Comparison of ENCODE assay signal across 1 cellular context in the genomic region with DNA sequence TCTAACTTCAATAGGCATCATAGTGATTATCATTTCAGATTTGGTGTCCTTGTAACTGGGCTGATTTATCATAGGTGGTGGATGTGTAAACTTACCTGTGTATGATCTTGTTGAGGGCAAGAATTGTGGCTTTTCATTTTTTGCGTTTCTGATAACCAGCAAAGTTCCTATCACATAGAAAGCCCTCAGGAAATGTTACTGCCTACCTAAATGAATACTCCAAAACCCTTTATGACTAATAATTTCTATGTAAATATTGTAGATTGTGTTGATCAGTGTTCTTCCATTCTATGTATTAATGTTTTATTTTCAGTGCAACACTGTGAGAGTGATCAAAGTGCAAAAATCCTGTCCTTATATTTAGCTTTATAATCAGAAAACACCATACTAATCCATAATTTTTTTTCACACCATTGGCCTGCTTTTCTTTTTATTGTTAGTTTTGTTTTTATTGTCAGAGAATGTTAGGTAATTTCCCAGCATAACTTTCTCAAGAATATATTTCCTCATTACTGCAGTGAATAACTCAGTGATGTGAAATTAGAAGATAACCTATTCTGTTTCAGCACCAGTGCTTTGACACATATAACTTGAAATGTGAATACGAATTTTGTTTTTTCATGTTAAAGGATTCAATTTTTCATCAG.
TF ChIP-seq lines count a peak whose summit lies in the region.

No MANE protein-coding gene starts in this region.

TF ChIP-seq in GM12878, 131 proteins besides CTCF, POLR2A, EP300 and RAD21 (continued from another document and continues in another):
- TF ChIP-seq, protein P1, sequence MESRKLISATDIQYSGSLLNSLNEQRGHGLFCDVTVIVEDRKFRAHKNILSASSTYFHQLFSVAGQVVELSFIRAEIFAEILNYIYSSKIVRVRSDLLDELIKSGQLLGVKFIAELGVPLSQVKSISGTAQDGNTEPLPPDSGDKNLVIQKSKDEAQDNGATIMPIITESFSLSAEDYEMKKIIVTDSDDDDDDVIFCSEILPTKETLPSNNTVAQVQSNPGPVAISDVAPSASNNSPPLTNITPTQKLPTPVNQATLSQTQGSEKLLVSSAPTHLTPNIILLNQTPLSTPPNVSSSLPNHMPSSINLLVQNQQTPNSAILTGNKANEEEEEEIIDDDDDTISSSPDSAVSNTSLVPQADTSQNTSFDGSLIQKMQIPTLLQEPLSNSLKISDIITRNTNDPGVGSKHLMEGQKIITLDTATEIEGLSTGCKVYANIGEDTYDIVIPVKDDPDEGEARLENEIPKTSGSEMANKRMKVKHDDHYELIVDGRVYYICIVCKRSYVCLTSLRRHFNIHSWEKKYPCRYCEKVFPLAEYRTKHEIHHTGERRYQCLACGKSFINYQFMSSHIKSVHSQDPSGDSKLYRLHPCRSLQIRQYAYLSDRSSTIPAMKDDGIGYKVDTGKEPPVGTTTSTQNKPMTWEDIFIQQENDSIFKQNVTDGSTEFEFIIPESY (IDR thresholded peaks at IDR 0.05) = no peak
- TF ChIP-seq SREBF1 (IDR thresholded peaks at IDR 0.05; ENCODE audit: low read length) = no peak
- no peak for TF ChIP-seq TAF1 (IDR thresholded peaks at IDR 0.05; ENCODE audit: borderline replicate concordance, low read depth, low read length)
- TF ChIP-seq PAX8 (IDR thresholded peaks at IDR 0.05) = no peak
- TF ChIP-seq, protein P2, sequence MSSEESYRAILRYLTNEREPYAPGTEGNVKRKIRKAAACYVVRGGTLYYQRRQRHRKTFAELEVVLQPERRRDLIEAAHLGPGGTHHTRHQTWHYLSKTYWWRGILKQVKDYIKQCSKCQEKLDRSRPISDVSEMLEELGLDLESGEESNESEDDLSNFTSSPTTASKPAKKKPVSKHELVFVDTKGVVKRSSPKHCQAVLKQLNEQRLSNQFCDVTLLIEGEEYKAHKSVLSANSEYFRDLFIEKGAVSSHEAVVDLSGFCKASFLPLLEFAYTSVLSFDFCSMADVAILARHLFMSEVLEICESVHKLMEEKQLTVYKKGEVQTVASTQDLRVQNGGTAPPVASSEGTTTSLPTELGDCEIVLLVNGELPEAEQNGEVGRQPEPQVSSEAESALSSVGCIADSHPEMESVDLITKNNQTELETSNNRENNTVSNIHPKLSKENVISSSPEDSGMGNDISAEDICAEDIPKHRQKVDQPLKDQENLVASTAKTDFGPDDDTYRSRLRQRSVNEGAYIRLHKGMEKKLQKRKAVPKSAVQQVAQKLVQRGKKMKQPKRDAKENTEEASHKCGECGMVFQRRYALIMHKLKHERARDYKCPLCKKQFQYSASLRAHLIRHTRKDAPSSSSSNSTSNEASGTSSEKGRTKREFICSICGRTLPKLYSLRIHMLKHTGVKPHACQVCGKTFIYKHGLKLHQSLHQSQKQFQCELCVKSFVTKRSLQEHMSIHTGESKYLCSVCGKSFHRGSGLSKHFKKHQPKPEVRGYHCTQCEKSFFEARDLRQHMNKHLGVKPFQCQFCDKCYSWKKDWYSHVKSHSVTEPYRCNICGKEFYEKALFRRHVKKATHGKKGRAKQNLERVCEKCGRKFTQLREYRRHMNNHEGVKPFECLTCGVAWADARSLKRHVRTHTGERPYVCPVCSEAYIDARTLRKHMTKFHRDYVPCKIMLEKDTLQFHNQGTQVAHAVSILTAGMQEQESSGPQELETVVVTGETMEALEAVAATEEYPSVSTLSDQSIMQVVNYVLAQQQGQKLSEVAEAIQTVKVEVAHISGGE (CRISPR knock-in tag; IDR thresholded peaks at IDR 0.05) = no peak
- TF ChIP-seq, protein P3, sequence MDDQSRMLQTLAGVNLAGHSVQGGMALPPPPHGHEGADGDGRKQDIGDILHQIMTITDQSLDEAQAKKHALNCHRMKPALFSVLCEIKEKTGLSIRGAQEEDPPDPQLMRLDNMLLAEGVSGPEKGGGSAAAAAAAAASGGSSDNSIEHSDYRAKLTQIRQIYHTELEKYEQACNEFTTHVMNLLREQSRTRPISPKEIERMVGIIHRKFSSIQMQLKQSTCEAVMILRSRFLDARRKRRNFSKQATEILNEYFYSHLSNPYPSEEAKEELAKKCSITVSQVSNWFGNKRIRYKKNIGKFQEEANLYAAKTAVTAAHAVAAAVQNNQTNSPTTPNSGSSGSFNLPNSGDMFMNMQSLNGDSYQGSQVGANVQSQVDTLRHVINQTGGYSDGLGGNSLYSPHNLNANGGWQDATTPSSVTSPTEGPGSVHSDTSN (IDR thresholded peaks at IDR 0.05; ENCODE audit: insufficient replicate concordance, low read depth, low read length) = no peak
- no peak for TF ChIP-seq BCL11A (IDR thresholded peaks at IDR 0.05; ENCODE audit: low read depth, low read length)
- TF ChIP-seq WRNIP1 (IDR thresholded peaks at IDR 0.05; ENCODE audit: borderline replicate concordance, low read depth, low read length) = no peak
- TF ChIP-seq, protein P4, sequence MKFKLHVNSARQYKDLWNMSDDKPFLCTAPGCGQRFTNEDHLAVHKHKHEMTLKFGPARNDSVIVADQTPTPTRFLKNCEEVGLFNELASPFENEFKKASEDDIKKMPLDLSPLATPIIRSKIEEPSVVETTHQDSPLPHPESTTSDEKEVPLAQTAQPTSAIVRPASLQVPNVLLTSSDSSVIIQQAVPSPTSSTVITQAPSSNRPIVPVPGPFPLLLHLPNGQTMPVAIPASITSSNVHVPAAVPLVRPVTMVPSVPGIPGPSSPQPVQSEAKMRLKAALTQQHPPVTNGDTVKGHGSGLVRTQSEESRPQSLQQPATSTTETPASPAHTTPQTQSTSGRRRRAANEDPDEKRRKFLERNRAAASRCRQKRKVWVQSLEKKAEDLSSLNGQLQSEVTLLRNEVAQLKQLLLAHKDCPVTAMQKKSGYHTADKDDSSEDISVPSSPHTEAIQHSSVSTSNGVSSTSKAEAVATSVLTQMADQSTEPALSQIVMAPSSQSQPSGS (IDR thresholded peaks at IDR 0.05; ENCODE audit: low read length) = peak; percentile 67; the same call in 1 of the 2 replicates
- TF ChIP-seq MEF2A (IDR thresholded peaks at IDR 0.05; ENCODE audit: insufficient read depth, low read depth, low read length) = 0 out of 2 replicates have a peak, but pooled peaks have one; percentile 31
- TF ChIP-seq CBFB (IDR thresholded peaks at IDR 0.05; ENCODE audit: low read depth) = no peak
- TF ChIP-seq, protein P5, sequence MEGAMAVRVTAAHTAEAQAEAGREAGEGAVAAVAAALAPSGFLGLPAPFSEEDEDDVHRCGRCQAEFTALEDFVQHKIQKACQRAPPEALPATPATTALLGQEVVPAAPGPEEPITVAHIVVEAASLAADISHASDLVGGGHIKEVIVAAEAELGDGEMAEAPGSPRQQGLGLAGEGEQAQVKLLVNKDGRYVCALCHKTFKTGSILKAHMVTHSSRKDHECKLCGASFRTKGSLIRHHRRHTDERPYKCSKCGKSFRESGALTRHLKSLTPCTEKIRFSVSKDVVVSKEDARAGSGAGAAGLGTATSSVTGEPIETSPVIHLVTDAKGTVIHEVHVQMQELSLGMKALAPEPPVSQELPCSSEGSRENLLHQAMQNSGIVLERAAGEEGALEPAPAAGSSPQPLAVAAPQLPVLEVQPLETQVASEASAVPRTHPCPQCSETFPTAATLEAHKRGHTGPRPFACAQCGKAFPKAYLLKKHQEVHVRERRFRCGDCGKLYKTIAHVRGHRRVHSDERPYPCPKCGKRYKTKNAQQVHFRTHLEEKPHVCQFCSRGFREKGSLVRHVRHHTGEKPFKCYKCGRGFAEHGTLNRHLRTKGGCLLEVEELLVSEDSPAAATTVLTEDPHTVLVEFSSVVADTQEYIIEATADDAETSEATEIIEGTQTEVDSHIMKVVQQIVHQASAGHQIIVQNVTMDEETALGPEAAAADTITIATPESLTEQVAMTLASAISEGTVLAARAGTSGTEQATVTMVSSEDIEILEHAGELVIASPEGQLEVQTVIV (IDR thresholded peaks at IDR 0.05; ENCODE audit: borderline replicate concordance, partially characterized antibody) = no peak
- no peak for TF ChIP-seq SRF (IDR thresholded peaks at IDR 0.05; ENCODE audit: low read depth in 2 of 2, low read length in 2 of 2)
- TF ChIP-seq, protein P6, sequence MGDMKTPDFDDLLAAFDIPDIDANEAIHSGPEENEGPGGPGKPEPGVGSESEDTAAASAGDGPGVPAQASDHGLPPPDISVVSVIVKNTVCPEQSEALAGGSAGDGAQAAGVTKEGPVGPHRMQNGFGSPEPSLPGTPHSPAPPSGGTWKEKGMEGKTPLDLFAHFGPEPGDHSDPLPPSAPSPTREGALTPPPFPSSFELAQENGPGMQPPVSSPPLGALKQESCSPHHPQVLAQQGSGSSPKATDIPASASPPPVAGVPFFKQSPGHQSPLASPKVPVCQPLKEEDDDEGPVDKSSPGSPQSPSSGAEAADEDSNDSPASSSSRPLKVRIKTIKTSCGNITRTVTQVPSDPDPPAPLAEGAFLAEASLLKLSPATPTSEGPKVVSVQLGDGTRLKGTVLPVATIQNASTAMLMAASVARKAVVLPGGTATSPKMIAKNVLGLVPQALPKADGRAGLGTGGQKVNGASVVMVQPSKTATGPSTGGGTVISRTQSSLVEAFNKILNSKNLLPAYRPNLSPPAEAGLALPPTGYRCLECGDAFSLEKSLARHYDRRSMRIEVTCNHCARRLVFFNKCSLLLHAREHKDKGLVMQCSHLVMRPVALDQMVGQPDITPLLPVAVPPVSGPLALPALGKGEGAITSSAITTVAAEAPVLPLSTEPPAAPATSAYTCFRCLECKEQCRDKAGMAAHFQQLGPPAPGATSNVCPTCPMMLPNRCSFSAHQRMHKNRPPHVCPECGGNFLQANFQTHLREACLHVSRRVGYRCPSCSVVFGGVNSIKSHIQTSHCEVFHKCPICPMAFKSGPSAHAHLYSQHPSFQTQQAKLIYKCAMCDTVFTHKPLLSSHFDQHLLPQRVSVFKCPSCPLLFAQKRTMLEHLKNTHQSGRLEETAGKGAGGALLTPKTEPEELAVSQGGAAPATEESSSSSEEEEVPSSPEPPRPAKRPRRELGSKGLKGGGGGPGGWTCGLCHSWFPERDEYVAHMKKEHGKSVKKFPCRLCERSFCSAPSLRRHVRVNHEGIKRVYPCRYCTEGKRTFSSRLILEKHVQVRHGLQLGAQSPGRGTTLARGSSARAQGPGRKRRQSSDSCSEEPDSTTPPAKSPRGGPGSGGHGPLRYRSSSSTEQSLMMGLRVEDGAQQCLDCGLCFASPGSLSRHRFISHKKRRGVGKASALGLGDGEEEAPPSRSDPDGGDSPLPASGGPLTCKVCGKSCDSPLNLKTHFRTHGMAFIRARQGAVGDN (IDR thresholded peaks at IDR 0.05) = no peak
- TF ChIP-seq, protein P7, sequence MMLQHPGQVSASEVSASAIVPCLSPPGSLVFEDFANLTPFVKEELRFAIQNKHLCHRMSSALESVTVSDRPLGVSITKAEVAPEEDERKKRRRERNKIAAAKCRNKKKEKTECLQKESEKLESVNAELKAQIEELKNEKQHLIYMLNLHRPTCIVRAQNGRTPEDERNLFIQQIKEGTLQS (IDR thresholded peaks at IDR 0.05; ENCODE audit: borderline replicate concordance, extremely low read depth, low read depth, low read length) = no peak
- no peak for TF ChIP-seq HCFC1 (IDR thresholded peaks at IDR 0.05; ENCODE audit: low read length)
- TF ChIP-seq BRCA1 (IDR thresholded peaks at IDR 0.05; ENCODE audit: low read depth, low read length) = no peak
- no peak for TF ChIP-seq LARP7 (IDR thresholded peaks at IDR 0.05)
- TF ChIP-seq SUPT20H (IDR thresholded peaks at IDR 0.05; ENCODE audit: borderline replicate concordance, control insufficient read depth, low read depth, low read length) = no peak
- no peak for TF ChIP-seq SIX5 (IDR thresholded peaks at IDR 0.05; ENCODE audit: low read depth, low read length, severe bottlenecking)
- no peak for TF ChIP-seq SMC3 (IDR thresholded peaks at IDR 0.05; ENCODE audit: borderline replicate concordance, low read length)
- TF ChIP-seq STAT1 (conservative IDR thresholded peaks at IDR 0.05) = no peak
- TF ChIP-seq, protein P8, sequence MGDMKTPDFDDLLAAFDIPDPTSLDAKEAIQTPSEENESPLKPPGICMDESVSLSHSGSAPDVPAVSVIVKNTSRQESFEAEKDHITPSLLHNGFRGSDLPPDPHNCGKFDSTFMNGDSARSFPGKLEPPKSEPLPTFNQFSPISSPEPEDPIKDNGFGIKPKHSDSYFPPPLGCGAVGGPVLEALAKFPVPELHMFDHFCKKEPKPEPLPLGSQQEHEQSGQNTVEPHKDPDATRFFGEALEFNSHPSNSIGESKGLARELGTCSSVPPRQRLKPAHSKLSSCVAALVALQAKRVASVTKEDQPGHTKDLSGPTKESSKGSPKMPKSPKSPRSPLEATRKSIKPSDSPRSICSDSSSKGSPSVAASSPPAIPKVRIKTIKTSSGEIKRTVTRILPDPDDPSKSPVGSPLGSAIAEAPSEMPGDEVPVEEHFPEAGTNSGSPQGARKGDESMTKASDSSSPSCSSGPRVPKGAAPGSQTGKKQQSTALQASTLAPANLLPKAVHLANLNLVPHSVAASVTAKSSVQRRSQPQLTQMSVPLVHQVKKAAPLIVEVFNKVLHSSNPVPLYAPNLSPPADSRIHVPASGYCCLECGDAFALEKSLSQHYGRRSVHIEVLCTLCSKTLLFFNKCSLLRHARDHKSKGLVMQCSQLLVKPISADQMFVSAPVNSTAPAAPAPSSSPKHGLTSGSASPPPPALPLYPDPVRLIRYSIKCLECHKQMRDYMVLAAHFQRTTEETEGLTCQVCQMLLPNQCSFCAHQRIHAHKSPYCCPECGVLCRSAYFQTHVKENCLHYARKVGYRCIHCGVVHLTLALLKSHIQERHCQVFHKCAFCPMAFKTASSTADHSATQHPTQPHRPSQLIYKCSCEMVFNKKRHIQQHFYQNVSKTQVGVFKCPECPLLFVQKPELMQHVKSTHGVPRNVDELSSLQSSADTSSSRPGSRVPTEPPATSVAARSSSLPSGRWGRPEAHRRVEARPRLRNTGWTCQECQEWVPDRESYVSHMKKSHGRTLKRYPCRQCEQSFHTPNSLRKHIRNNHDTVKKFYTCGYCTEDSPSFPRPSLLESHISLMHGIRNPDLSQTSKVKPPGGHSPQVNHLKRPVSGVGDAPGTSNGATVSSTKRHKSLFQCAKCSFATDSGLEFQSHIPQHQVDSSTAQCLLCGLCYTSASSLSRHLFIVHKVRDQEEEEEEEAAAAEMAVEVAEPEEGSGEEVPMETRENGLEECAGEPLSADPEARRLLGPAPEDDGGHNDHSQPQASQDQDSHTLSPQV (IDR thresholded peaks at IDR 0.05) = no peak
- peak; percentile 38 for TF ChIP-seq RELA (IDR thresholded peaks at IDR 0.05; ENCODE audit: borderline replicate concordance, partially characterized antibody)
- TF ChIP-seq CHD2 (IDR thresholded peaks at IDR 0.05; ENCODE audit: borderline replicate concordance, low read depth, low read length) = no peak
- TF ChIP-seq, protein P9, sequence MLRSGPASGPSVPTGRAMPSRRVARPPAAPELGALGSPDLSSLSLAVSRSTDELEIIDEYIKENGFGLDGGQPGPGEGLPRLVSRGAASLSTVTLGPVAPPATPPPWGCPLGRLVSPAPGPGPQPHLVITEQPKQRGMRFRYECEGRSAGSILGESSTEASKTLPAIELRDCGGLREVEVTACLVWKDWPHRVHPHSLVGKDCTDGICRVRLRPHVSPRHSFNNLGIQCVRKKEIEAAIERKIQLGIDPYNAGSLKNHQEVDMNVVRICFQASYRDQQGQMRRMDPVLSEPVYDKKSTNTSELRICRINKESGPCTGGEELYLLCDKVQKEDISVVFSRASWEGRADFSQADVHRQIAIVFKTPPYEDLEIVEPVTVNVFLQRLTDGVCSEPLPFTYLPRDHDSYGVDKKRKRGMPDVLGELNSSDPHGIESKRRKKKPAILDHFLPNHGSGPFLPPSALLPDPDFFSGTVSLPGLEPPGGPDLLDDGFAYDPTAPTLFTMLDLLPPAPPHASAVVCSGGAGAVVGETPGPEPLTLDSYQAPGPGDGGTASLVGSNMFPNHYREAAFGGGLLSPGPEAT (IDR thresholded peaks at IDR 0.05; ENCODE audit: low read depth) = peak; percentile 87
- no peak for TF ChIP-seq RB1 (IDR thresholded peaks at IDR 0.05; ENCODE audit: borderline replicate concordance)
- peak; percentile 52; the same call in 1 of the 2 replicates for TF ChIP-seq NFIC (IDR thresholded peaks at IDR 0.05; ENCODE audit: low read depth, low read length)
- TF ChIP-seq SMAD5 (IDR thresholded peaks at IDR 0.05; ENCODE audit: low read depth) = no peak
- no peak for TF ChIP-seq JUND (IDR thresholded peaks at IDR 0.05; ENCODE audit: low read depth, low read length)
